ENCODE assay signal across 9 cellular contexts in the genomic region with DNA sequence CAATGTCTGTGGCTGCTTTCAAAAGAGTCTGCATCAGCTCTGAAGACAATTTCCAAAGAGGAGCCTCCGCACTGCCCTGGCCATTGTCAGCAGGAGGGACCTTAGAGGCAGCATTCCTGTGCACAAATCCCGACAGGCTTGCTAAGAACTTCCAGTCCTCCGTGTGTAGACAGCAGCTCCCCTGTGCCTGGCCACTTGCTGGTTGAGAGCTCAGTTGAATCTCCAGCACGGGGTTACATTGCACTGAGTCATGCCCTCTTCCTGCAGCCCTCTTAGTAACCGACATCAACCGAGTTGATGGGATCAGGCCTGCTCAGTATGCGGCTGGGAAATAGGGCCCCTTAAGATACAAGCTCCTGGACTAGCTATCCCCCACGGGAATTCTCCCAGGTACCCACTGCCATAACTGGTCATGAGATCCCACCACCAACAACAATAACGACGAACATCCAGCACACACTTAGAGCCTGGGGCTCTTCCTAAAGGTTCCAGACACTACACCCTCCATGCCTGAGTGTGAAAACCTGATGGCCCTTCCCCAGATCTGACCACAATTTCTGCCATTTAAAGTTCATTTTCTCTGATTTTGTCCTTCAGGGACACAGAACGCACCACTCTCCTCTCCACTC. TPM values are rescaled to one million over a fixed set of nuclear protein-coding genes. Genes with fewer than 3 reads are reported as not detected.
DNase-seq lines count a peak whose midpoint lies in the region; ATAC-seq, FAIRE-seq and TF ChIP-seq lines count a peak whose summit lies in the region.
"Had no signal": no experiment of that assay in that cellular context is flagged by ENCODE, and none has a peak within 500 bp of the region (broad histone marks: within the 10 kb centered on the region; RNA-seq: fewer than 3 reads in every experiment).

No MANE protein-coding gene starts in this region.

- no peaks in the 10 kb centered on the region for H4K20me1 ChIP-seq in GM23338 (replicated peaks; ENCODE audit: insufficient read depth)
- no peaks in the 10 kb centered on the region for H4K20me1 ChIP-seq in endothelial cell of umbilical vein (replicated peaks; ENCODE audit: control insufficient read depth, extremely low read depth, insufficient read depth, low read length)

- in situ Hi-C loops in gastrocnemius medialis (cut with MboI; ENCODE audit: low sequenced_read_pairs in 4 of 4), result loop anchor here in 3 of 4 donors (10.0 to 25.0 kb wide), 2 partner anchors 83 to 160 kb away; partner anchors contain the start of gene FIGLA (in 1 of the 3)

- H3K4me1 Mint-ChIP-seq in GM23338, result peaks cover 23% of the 10 kb centered on the region

- H3F3A ChIP-seq in GM23338 (replicated peaks; ENCODE audit: low read depth), result no peaks in the 10 kb centered on the region

- FAIRE-seq in endothelial cell of umbilical vein (lab: Jason Lieb, UNC) (peak; percentile 91), frontal cortex (lab: Jason Lieb, UNC) (no peak)

- BruUV-seq in endothelial cell of umbilical vein (replicated peaks; lab: Mats Ljungman, UMichigan), result no TSS peak

- no peak for DNase-seq in GM23338 (ENCODE audit: low spot score)
- DNase-seq in SJCRH30, result peak in 1 of 2 experiments; percentile 45
- DNase-seq in endothelial cell of umbilical vein (ENCODE audit: low read depth, low spot score), result peak; percentile 65
- DNase-seq in gastrocnemius medialis, result no peak
- DNase-seq in Ammon's horn (ENCODE audit: low spot score), result no peak
- no peak for DNase-seq in GM10248 (ENCODE audit: extremely low spot score)
- DNase-seq in DMS79 treated with DMSO at 0.1 percent for 48 hours (lab: John Stamatoyannopoulos, UW), result no peak
- DNase-seq in frontal cortex (ENCODE audit: low spot score in 2 of 2), result no peak

- H3K9me2 ChIP-seq in GM23338 (ENCODE audit: insufficient read depth), result no peaks in the 10 kb centered on the region

- peaks cover 11% of the 10 kb centered on the region for H3K4me1 ChIP-seq in GM23338 (ENCODE audit: insufficient read depth)
- peaks cover 18% of the 10 kb centered on the region for H3K4me1 ChIP-seq in SJCRH30
- peaks cover 13% of the 10 kb centered on the region for H3K4me1 ChIP-seq in endothelial cell of umbilical vein (ENCODE audit: control insufficient read depth, extremely low read depth, insufficient read depth, low read length)
- H3K4me1 ChIP-seq in gastrocnemius medialis, result peaks cover 0 to 4% of the 10 kb centered on the region in 2 donors

- H2AFZ ChIP-seq in GM23338 (no peak overlapping the region), endothelial cell of umbilical vein (ENCODE audit: low read depth, low read length) (peak overlapping the region; percentile 78)

- CTCF ChIA-PET in endothelial cell of umbilical vein (lab: Charles Lee), result interaction anchor here (0.5 to 5.8 kb wide), 50 partner anchors 10 to 646 kb away, joined by 3 to 328 read pairs (median 5); partner anchors contain the start of genes ANKRD53, ATP6V1B1, CLEC4F and FAM136A
- CTCF ChIA-PET in GM10248 (lab: Yijun Ruan, JAX), result interaction anchor here (0.9 to 3.9 kb wide), 51 partner anchors 10 to 1203 kb away, joined by 3 to 87 read pairs (median 4); partner anchors contain the start of genes ANKRD53, ATP6V1B1, CLEC4F and FAM136A

- H3K36me3 Mint-ChIP-seq in GM23338 (ENCODE audit: low read depth), result no peaks in the 10 kb centered on the region

- no peaks in the 10 kb centered on the region for H3K79me2 ChIP-seq in GM23338 (replicated peaks; ENCODE audit: insufficient read depth)
- H3K79me2 ChIP-seq in endothelial cell of umbilical vein (ENCODE audit: control insufficient read depth, insufficient read depth, low read length), result no peaks in the 10 kb centered on the region

- POLR2A ChIA-PET in endothelial cell of umbilical vein (lab: Charles Lee), result interaction anchor here (1.0 to 1.2 kb wide), 2 partner anchors 8 to 14 kb away, joined by 3 read pairs; no protein-coding TSS in a partner anchor
- POLR2A ChIA-PET in GM10248 (lab: Yijun Ruan, JAX), result no interaction called here

- dilution Hi-C loops in endothelial cell of umbilical vein (cut with MboI; ENCODE audit: extremely low pct_ligation_motif_present, low sequenced_read_pairs), result no loop called here

- H3K36me3 ChIP-seq in GM23338 (ENCODE audit: insufficient read depth), result no peaks in the 10 kb centered on the region
- H3K36me3 ChIP-seq in SJCRH30, result no peaks in the 10 kb centered on the region
- no peaks in the 10 kb centered on the region for H3K36me3 ChIP-seq in endothelial cell of umbilical vein (ENCODE audit: control insufficient read depth in 2 of 2, extremely low read depth in 1 of 2, insufficient read depth in 2 of 2, low read length in 2 of 2)
- H3K36me3 ChIP-seq in gastrocnemius medialis, result no peaks in the 10 kb centered on the region

- H3K9me3 ChIP-seq in SJCRH30 (replicated peaks) (no peaks in the 10 kb centered on the region), endothelial cell of umbilical vein (replicated peaks; ENCODE audit: control insufficient read depth, insufficient read depth, low read length) (no peaks in the 10 kb centered on the region), gastrocnemius medialis (no peaks in the 10 kb centered on the region)

- no peaks in the 10 kb centered on the region for H3K9me3 Mint-ChIP-seq in GM23338

- TF ChIP-seq POLR2A in endothelial cell of umbilical vein (IDR thresholded peaks at IDR 0.05; ENCODE audit: low read depth, low read length) (no peak), gastrocnemius medialis (IDR thresholded peaks at IDR 0.05) (no peak)

- H3K27ac ChIP-seq in GM23338 (ENCODE audit: low read depth), result no peak overlapping the region
- no peak overlapping the region for H3K27ac ChIP-seq in SJCRH30
- no peak overlapping the region for H3K27ac ChIP-seq in endothelial cell of umbilical vein (ENCODE audit: insufficient read depth, low read depth, low read length)
- no peak overlapping the region for H3K27ac ChIP-seq in gastrocnemius medialis

- H3K9ac ChIP-seq in endothelial cell of umbilical vein (replicated peaks; ENCODE audit: extremely low read depth, insufficient read depth, low read length), result no peak overlapping the region

- no peak for TF ChIP-seq CTCF in GM23338 (conservative IDR thresholded peaks at IDR 0.05; ENCODE audit: low read depth in 2 of 2)
- no peak for TF ChIP-seq CTCF in endothelial cell of umbilical vein (IDR thresholded peaks at IDR 0.05; ENCODE audit: extremely low read depth in 1 of 2, insufficient read depth in 1 of 2, low read depth in 1 of 2, low read length in 2 of 2)
- no peak for TF ChIP-seq CTCF in gastrocnemius medialis (IDR thresholded peaks at IDR 0.05 in 4 of 5, conservative IDR thresholded peaks at IDR 0.05 in 1 of 5)
- no peak for TF ChIP-seq CTCF in GM10248 (IDR thresholded peaks at IDR 0.05; ENCODE audit: control extremely low read depth, extremely low read depth, low read depth, missing control alignments)

- peak overlapping the region; percentile 86; the same call in 1 of the 2 replicates for H3K4me2 ChIP-seq in GM23338
- H3K4me2 ChIP-seq in endothelial cell of umbilical vein (ENCODE audit: insufficient read depth, low read length), result peak overlapping the region; percentile 34

- peak overlapping the region; percentile 69 for H3K4me3 Mint-ChIP-seq in GM23338

- H3K27ac Mint-ChIP-seq in GM23338, result no peak overlapping the region

- intact Hi-C loops in endothelial cell of umbilical vein (cut with micrococcal nuclease), result loop anchor here (1.0 to 5.0 kb wide), 5 partner anchors 25 to 645 kb away; partner anchors contain the start of gene FAM136A
- intact Hi-C loops in gastrocnemius medialis (cut with DNase I; ENCODE audit: low total_unique reads), result loop anchor here (1.0 to 2.0 kb wide), 3 partner anchors 29 to 85 kb away; no protein-coding TSS in a partner anchor

- H3K27me3 ChIP-seq in GM23338 (ENCODE audit: insufficient read depth) (peaks cover 66% of the 10 kb centered on the region), SJCRH30 (no peaks in the 10 kb centered on the region), endothelial cell of umbilical vein (ENCODE audit: control insufficient read depth in 2 of 2, insufficient read depth in 2 of 2, low read length in 2 of 2) (peaks cover under 1 to 2% of the 10 kb centered on the region in 2 experiments), gastrocnemius medialis (peaks cover 0 to 6% (median 0%) of the 10 kb centered on the region in 3 donors)

- peaks cover 36% of the 10 kb centered on the region for H3K27me3 Mint-ChIP-seq in GM23338 (ENCODE audit: insufficient read depth, low read depth, poor library complexity)

- no peaks in the 10 kb centered on the region for H3K9me1 ChIP-seq in endothelial cell of umbilical vein (replicated peaks; ENCODE audit: control insufficient read depth, extremely low read depth, insufficient read depth, low read length)

- ATAC-seq in GM23338 (peak; percentile 19), gastrocnemius medialis (no peak)

- H3K4me3 ChIP-seq in GM23338 (peak overlapping the region; percentile 51; the same call in 1 of the 2 replicates), SJCRH30 (peak overlapping the region; percentile 47), endothelial cell of umbilical vein (replicated peaks in 1 of 3; ENCODE audit: insufficient read depth in 1 of 3, low read depth in 1 of 3, low read length in 3 of 3) (no peak overlapping the region), gastrocnemius medialis (peak overlapping the region in 3 of 4 donors; percentile 40 to 51 (median 51))

RNA-seq across cellular contexts. Expression of gene ATP6V1B1, which starts 12.0 kb away (rescaled TPM):
- not detected in 2 replicates for total RNA-seq in GM23338 (2014; rRNA removed; shearing (Covaris generic))
- polyA plus RNA-seq in GM23338 (2016; fragmentation: Nextera tagmentation; extraction: Ambion mirVana) (not detected in 2 replicates), endothelial cell of umbilical vein (0.35 TPM in 1 of 2 replicates, not detected in the other)
- total RNA-seq in SJCRH30 (2014; rRNA removed; shearing (Covaris generic)), result 1.6 and 2.0 TPM in 2 replicates
- total RNA-seq in endothelial cell of umbilical vein (0.60 and 0.77 TPM in 2 replicates), gastrocnemius medialis (1 to 10 TPM in 1 of 4 donors, not detected in 3; 2.3 TPM), frontal cortex (not detected)
- polyA plus RNA-seq in endothelial cell of umbilical vein (2011; cell fraction: cytosol; rRNA removed), result not detected in 2 replicates
- polyA plus RNA-seq in endothelial cell of umbilical vein (2011; cell fraction: nucleus; rRNA removed), result 3.3 and 4.6 TPM in 2 replicates
- 0.46 and 1.1 TPM in 2 replicates for polyA plus RNA-seq in endothelial cell of umbilical vein (2012)
- polyA minus RNA-seq in endothelial cell of umbilical vein, result 1.0 TPM in 1 of 2 replicates, not detected in the other
- not detected for polyA minus RNA-seq in endothelial cell of umbilical vein (2011; cell fraction: cytosol; rRNA and poly(A)+ RNA removed)
- 1.3 TPM in 1 of 2 replicates, not detected in the other for polyA minus RNA-seq in endothelial cell of umbilical vein (2011; cell fraction: nucleus; rRNA and poly(A)+ RNA removed)

RNA-seq across cellular contexts. Expression of gene ANKRD53, which starts 30.8 kb away (rescaled TPM):
- total RNA-seq in GM23338 (2014; rRNA removed; shearing (Covaris generic)), result 0.73 and 1.3 TPM in 2 replicates
- polyA plus RNA-seq in GM23338 (2016; fragmentation: Nextera tagmentation; extraction: Ambion mirVana) (0.32 and 0.59 TPM in 2 replicates), endothelial cell of umbilical vein (1.4 and 1.7 TPM in 2 replicates)
- 0.36 TPM in 1 of 2 replicates, not detected in the other for total RNA-seq in SJCRH30 (2014; rRNA removed; shearing (Covaris generic))
- total RNA-seq in endothelial cell of umbilical vein (1.3 and 2.2 TPM in 2 replicates), gastrocnemius medialis (1 to 10 TPM in 1 of 4 donors, under 1 TPM in 1, not detected in 2; 0.44 to 2.0 TPM), frontal cortex (1.2 TPM)
- polyA plus RNA-seq in endothelial cell of umbilical vein (2011; cell fraction: cytosol; rRNA removed), result 1.1 and 1.4 TPM in 2 replicates
- 2.2 and 5.0 TPM in 2 replicates for polyA plus RNA-seq in endothelial cell of umbilical vein (2011; cell fraction: nucleus; rRNA removed)
- polyA plus RNA-seq in endothelial cell of umbilical vein (2012), result 0.79 and 1.2 TPM in 2 replicates
- 1.6 and 1.7 TPM in 2 replicates for polyA minus RNA-seq in endothelial cell of umbilical vein
- polyA minus RNA-seq in endothelial cell of umbilical vein (2011; cell fraction: cytosol; rRNA and poly(A)+ RNA removed), result not detected
- 3.4 and 3.5 TPM in 2 replicates for polyA minus RNA-seq in endothelial cell of umbilical vein (2011; cell fraction: nucleus; rRNA and poly(A)+ RNA removed)

RNA-seq across cellular contexts. Expression of gene TEX261, which starts 47.0 kb away (rescaled TPM):
- total RNA-seq in GM23338 (2014; rRNA removed; shearing (Covaris generic)), result 17.5 and 22.8 TPM in 2 replicates
- 5.7 and 6.0 TPM in 2 replicates for polyA plus RNA-seq in GM23338 (2016; fragmentation: Nextera tagmentation; extraction: Ambion mirVana)
- 85.3 and 90.9 TPM in 2 replicates for total RNA-seq in SJCRH30 (2014; rRNA removed; shearing (Covaris generic))
- total RNA-seq in endothelial cell of umbilical vein, result 63.3 and 71.2 TPM in 2 replicates
- 98.0 and 98.1 TPM in 2 replicates for polyA plus RNA-seq in endothelial cell of umbilical vein
- polyA plus RNA-seq in endothelial cell of umbilical vein (2011; cell fraction: cytosol; rRNA removed), result 63.4 and 71.6 TPM in 2 replicates
- 43.3 and 44.2 TPM in 2 replicates for polyA plus RNA-seq in endothelial cell of umbilical vein (2011; cell fraction: nucleus; rRNA removed)
- 63.6 and 75.7 TPM in 2 replicates for polyA plus RNA-seq in endothelial cell of umbilical vein (2012)
- 128 and 133 TPM in 2 replicates for polyA minus RNA-seq in endothelial cell of umbilical vein
- 20.5 TPM for polyA minus RNA-seq in endothelial cell of umbilical vein (2011; cell fraction: cytosol; rRNA and poly(A)+ RNA removed)
- 16.8 and 34.5 TPM in 2 replicates for polyA minus RNA-seq in endothelial cell of umbilical vein (2011; cell fraction: nucleus; rRNA and poly(A)+ RNA removed)
- total RNA-seq in gastrocnemius medialis, result 10 to 100 TPM; 34.0 to 54.2 (median 38.7) TPM
- total RNA-seq in frontal cortex, result 13.5 TPM

RNA-seq across cellular contexts. Expression of gene VAX2, which starts 47.3 kb away (rescaled TPM):
- total RNA-seq in GM23338 (2014; rRNA removed; shearing (Covaris generic)), result 0.31 TPM in 1 of 2 replicates, not detected in the other
- polyA plus RNA-seq in GM23338 (2016; fragmentation: Nextera tagmentation; extraction: Ambion mirVana) (not detected in 2 replicates), endothelial cell of umbilical vein (0.57 and 0.89 TPM in 2 replicates)
- 7.3 and 9.2 TPM in 2 replicates for total RNA-seq in SJCRH30 (2014; rRNA removed; shearing (Covaris generic))
- total RNA-seq in endothelial cell of umbilical vein (0.28 TPM in 1 of 2 replicates, not detected in the other), gastrocnemius medialis (1 to 10 TPM in 1 of 4 donors, under 1 TPM in 2, not detected in 1; 0.53 to 3.5 (median 0.55) TPM), frontal cortex (not detected)
- 0.21 and 0.25 TPM in 2 replicates for polyA plus RNA-seq in endothelial cell of umbilical vein (2011; cell fraction: cytosol; rRNA removed)
- polyA plus RNA-seq in endothelial cell of umbilical vein (2011; cell fraction: nucleus; rRNA removed), result 0.95 and 1.2 TPM in 2 replicates
- polyA plus RNA-seq in endothelial cell of umbilical vein (2012), result 0.51 and 2.0 TPM in 2 replicates
- 0.15 TPM in 1 of 2 replicates, not detected in the other for polyA minus RNA-seq in endothelial cell of umbilical vein
- polyA minus RNA-seq in endothelial cell of umbilical vein (2011; cell fraction: cytosol; rRNA and poly(A)+ RNA removed), result not detected
- polyA minus RNA-seq in endothelial cell of umbilical vein (2011; cell fraction: nucleus; rRNA and poly(A)+ RNA removed), result 0.38 and 0.67 TPM in 2 replicates
- total RNA-seq: urinary bladder had no signal

Comparison
In these comparisons a context has a peak if more than half of its experiments do, and no peak if none do; other contexts are left out.
1. H3K4me3 ChIP-seq: peak in GM23338 (single experiment), SJCRH30 (single experiment) and gastrocnemius medialis (3 of 4); none in endothelial cell of umbilical vein (0 of 3).